In genomic region chr10:76309744-76310441, GRCh38 we compare ENCODE assay signal across 17 cellular contexts.
DNase-seq lines count a peak whose midpoint lies in the region; ATAC-seq, FAIRE-seq and TF ChIP-seq lines count a peak whose summit lies in the region.
"Had no signal": no experiment of that assay in that cellular context is flagged by ENCODE, and none has a peak within 500 bp of the region (broad histone marks: within the 10 kb centered on the region; RNA-seq: fewer than 3 reads in every experiment).

No MANE protein-coding gene starts in this region.

- TF ChIP-seq CTCF in WERI-Rb-1 (IDR thresholded peaks at IDR 0.05; ENCODE audit: low read depth, low read length) (no peak), gastroesophageal sphincter (IDR thresholded peaks at IDR 0.05) (no peak), type B pancreatic cell (conservative IDR thresholded peaks at IDR 0.05) (no peak)

- TF ChIP-seq EP300 in gastroesophageal sphincter (IDR thresholded peaks at IDR 0.05): no peak

- in situ Hi-C loops in KBM-7 (cut with MboI; ENCODE audit: low pct_unique_long_range_greater_than_20kb, low sequenced_read_pairs): no loop called here

- 35 to 74% methylated on average over 6 of the region's 6 CpGs for WGBS in gastroesophageal sphincter (ENCODE audit: low coverage in 1 of 2), 2 donors

- peaks cover 13% of the 10 kb centered on the region for H3K27me3 Mint-ChIP-seq in type B pancreatic cell
- no peaks in the 10 kb centered on the region for H3K27me3 Mint-ChIP-seq in activated T-cell treated with anti-CD3 and anti-CD28 coated beads, Interleukin-2, amount 50 U/mL, for 24 hours
- H3K27me3 Mint-ChIP-seq: T-cell had no signal

- H3K4me1 ChIP-seq in gastroesophageal sphincter: peaks cover 2 to 38% (median 4%) of the 10 kb centered on the region in 3 donors

- H3K27ac ChIP-seq in WERI-Rb-1 (peak overlapping the region; percentile 22; the same call in 1 of the 2 replicates), gastroesophageal sphincter (peak overlapping the region in 3 of 4 donors; percentile 22 to 54 (median 29))
- H3K27ac ChIP-seq: body of pancreas, foreskin keratinocyte, lower lobe of right lung had no signal

- peaks cover 6% of the 10 kb centered on the region for H3K9me3 Mint-ChIP-seq in type B pancreatic cell
- H3K9me3 Mint-ChIP-seq in activated T-cell treated with anti-CD3 and anti-CD28 coated beads, Interleukin-2, amount 50 U/mL, for 24 hours: no peaks in the 10 kb centered on the region
- H3K9me3 Mint-ChIP-seq: CD4-positive, alpha-beta T cell; T-cell had no signal

- peaks cover 50% of the 10 kb centered on the region for H3K4me1 Mint-ChIP-seq in type B pancreatic cell (ENCODE audit: unreplicated experiment)
- H3K4me1 Mint-ChIP-seq in activated T-cell treated with anti-CD3 and anti-CD28 coated beads, Interleukin-2, amount 50 U/mL, for 24 hours (ENCODE audit: low read depth): no peaks in the 10 kb centered on the region
- H3K4me1 Mint-ChIP-seq: T-cell had no signal

- no peaks in the 10 kb centered on the region for H3K36me3 Mint-ChIP-seq in type B pancreatic cell
- no peaks in the 10 kb centered on the region for H3K36me3 Mint-ChIP-seq in activated T-cell treated with anti-CD3 and anti-CD28 coated beads, Interleukin-2, amount 50 U/mL, for 24 hours (ENCODE audit: low read depth)
- H3K36me3 Mint-ChIP-seq: T-cell, WTC11 had no signal

- peak overlapping the region; percentile 69 for H3K4me3 Mint-ChIP-seq in type B pancreatic cell
- no peak overlapping the region for H3K4me3 Mint-ChIP-seq in activated T-cell treated with anti-CD3 and anti-CD28 coated beads, Interleukin-2, amount 50 U/mL, for 24 hours
- H3K4me3 Mint-ChIP-seq: CD4-positive, alpha-beta T cell; T-cell; WTC11 had no signal

- ATAC-seq in gastroesophageal sphincter (no peak), GM21825 (IDR thresholded peaks at IDR 0.05; ENCODE audit: unreplicated experiment) (no peak)
- ATAC-seq: body of pancreas, foreskin keratinocyte, lower lobe of right lung, T-cell, WTC11 had no signal

- H3K9me3 ChIP-seq in WERI-Rb-1 (ENCODE audit: severe bottlenecking) (no peaks in the 10 kb centered on the region), gastroesophageal sphincter (no peaks in the 10 kb centered on the region)
- H3K9me3 ChIP-seq: body of pancreas, lower lobe of right lung had no signal

- peak; percentile 6 for FAIRE-seq in H54 (lab: Jason Lieb, UNC)

- TF ChIP-seq POLR2A in H54 (IDR thresholded peaks at IDR 0.05; ENCODE audit: low read depth, low read length) (no peak), gastroesophageal sphincter (IDR thresholded peaks at IDR 0.05) (no peak)

- H3K36me3 ChIP-seq in WERI-Rb-1: no peaks in the 10 kb centered on the region
- no peaks in the 10 kb centered on the region for H3K36me3 ChIP-seq in gastroesophageal sphincter
- H3K36me3 ChIP-seq: lower lobe of right lung had no signal

- H3K27me3 ChIP-seq in WERI-Rb-1 (ENCODE audit: insufficient read depth, low read depth, severe bottlenecking) (no peaks in the 10 kb centered on the region), gastroesophageal sphincter (no peaks in the 10 kb centered on the region)
- H3K27me3 ChIP-seq: body of pancreas had no signal

- H3K27ac Mint-ChIP-seq in type B pancreatic cell: peak overlapping the region; percentile 52
- H3K27ac Mint-ChIP-seq in activated T-cell treated with anti-CD3 and anti-CD28 coated beads, Interleukin-2, amount 50 U/mL, for 24 hours: no peak overlapping the region
- H3K27ac Mint-ChIP-seq: CD4-positive, alpha-beta T cell; T-cell; WTC11 had no signal

- H3K4me3 ChIP-seq in WERI-Rb-1 (ENCODE audit: low read depth, low read length) (no peak overlapping the region), gastroesophageal sphincter (no peak overlapping the region)
- H3K4me3 ChIP-seq: body of pancreas, lower lobe of right lung had no signal

- DNase-seq in H54 (ENCODE audit: insufficient read length, low spot score): no peak
- peak; percentile 19 for DNase-seq in WERI-Rb-1
- DNase-seq in type B pancreatic cell (ENCODE audit: extremely low spot score, unreplicated experiment): no peak
- DNase-seq in activated T-cell treated with anti-CD3 and anti-CD28 coated beads, Interleukin-2, amount 50 U/mL, for 24 hours: no peak
- DNase-seq in KBM-7: no peak
- DNase-seq: activated CD8-positive, alpha-beta memory T cell treated with anti-CD3 and anti-CD28 coated beads for 24 hours; activated effector memory CD4-positive, alpha-beta T cell treated with anti-CD3 and anti-CD28 coated beads, Interleukin-2, amount 50 U/mL, for 16 hours; body of pancreas; CD4-positive, alpha-beta T cell; lower lobe of right lung; NCI-H2081 treated with DMSO at 0.1 percent for 48 hours; stimulated activated CD4-positive, alpha-beta T cell treated with anti-CD3 and anti-CD28 coated beads, Interleukin-4, amount 100 ng/mL, for 24 hours; T-cell had no signal
